8 cellular contexts compared by ENCODE assay signal in the genomic region with DNA sequence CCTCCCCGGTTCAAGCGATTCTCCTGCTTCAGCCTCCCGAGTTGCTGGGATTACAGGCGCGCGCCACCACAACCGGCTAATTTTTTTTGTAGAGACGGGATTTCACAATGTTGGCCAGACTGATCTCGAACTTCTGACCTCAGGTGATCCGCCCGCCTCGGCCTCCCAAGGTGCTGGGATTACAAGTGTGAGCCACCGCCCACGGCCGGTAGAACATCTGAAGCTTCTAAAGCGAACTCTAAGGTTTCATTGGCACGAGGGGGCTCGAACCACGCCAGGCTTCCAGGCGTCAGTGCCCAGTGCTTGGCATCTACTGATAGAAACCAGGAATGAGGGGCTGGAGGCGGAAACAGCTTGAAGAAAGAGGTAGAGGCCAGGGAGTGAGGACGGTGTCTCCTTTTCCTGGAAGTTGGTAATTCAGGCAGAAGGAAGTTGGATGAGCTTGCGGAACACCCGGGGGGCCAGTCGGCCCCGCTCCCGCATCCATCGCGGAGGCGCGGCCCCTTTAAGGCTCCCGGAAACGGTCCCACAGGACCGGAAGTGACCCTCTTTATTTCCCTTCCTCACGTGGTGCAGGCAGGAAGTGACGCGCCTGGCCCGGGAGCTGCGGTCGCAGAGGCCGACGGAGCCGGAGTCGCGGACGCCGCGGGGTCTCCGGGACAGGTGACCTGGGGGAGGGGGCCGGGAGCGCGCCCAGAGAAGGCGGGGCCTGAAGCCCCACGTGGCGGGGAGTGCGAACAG. TPM values are rescaled to one million over a fixed set of nuclear protein-coding genes. Genes with fewer than 3 reads are reported as not detected.
A peak's percentile ranks its signal among the peaks of the same experiment; 100 is the strongest.
DNase-seq lines count a peak whose midpoint lies in the region; ATAC-seq and TF ChIP-seq lines count a peak whose summit lies in the region.

A gene (plus strand): TSS at position 579 of the 741 bp plus-strand sequence. CDS start 1,876 bp downstream, outside the sequence.

- CTCF ChIA-PET in Calu3 (lab: Charles Lee) = interaction anchor here (0.6 to 2.1 kb wide), 13 partner anchors 9 to 281 kb away, joined by 3 to 28 read pairs (median 5); a partner anchor contains a TSS

- TF ChIP-seq POLR2A in erythroblast (IDR thresholded peaks at IDR 0.05; ENCODE audit: low read length) = peak; percentile 91

- intact Hi-C loops in Calu3 (cut with micrococcal nuclease; ENCODE audit: unreplicated experiment) = no loop called here

- H3K27me3 Mint-ChIP-seq in Calu3 (ENCODE audit: unreplicated experiment) = no peaks in the 10 kb centered on the region

- peak within 1 kb of the TSS; percentile 91 for H3K27ac ChIP-seq in muscle layer of colon (ENCODE audit: low read depth, low read length)

- peaks cover 28% of the 10 kb centered on the region for H3K36me3 ChIP-seq in muscle layer of colon (ENCODE audit: insufficient read depth, low read length)

- peaks cover 56% of the 10 kb centered on the region for H3K36me3 Mint-ChIP-seq in Calu3 (ENCODE audit: insufficient read depth, unreplicated experiment)
- peaks cover 53% of the 10 kb centered on the region for H3K36me3 Mint-ChIP-seq in stimulated activated effector memory CD8-positive, alpha-beta T cell treated with anti-CD3 and anti-CD28 coated beads, Interleukin-12 subunit alpha, Interleukin-12 subunit beta, amount 100 ng/mL, for 72 hours

- H3K4me3 ChIP-seq in muscle layer of colon (ENCODE audit: low read depth in 1 of 2, low read length in 2 of 2) = peak within 1 kb of the TSS; percentile 61 to 96

- peak within 1 kb of the TSS; percentile 85 for H3K4me3 Mint-ChIP-seq in Calu3 (ENCODE audit: low read depth, unreplicated experiment)
- H3K4me3 Mint-ChIP-seq in stimulated activated effector memory CD8-positive, alpha-beta T cell treated with anti-CD3 and anti-CD28 coated beads, Interleukin-12 subunit alpha, Interleukin-12 subunit beta, amount 100 ng/mL, for 72 hours = peak within 1 kb of the TSS; percentile 95

- no peaks in the 10 kb centered on the region for H3K9me3 ChIP-seq in muscle layer of colon (ENCODE audit: low read length)

- peaks cover 23% of the 10 kb centered on the region for H3K4me1 ChIP-seq in muscle layer of colon (ENCODE audit: insufficient read depth, low read length)

- ATAC-seq in GM21381 (IDR thresholded peaks at IDR 0.05; ENCODE audit: unreplicated experiment) = peak; percentile 48
- peak; percentile 82 for ATAC-seq in stimulated activated effector memory CD8-positive, alpha-beta T cell treated with anti-CD3 and anti-CD28 coated beads, Interleukin-12 subunit alpha, Interleukin-12 subunit beta, amount 100 ng/mL, for 72 hours

- no peak for TF ChIP-seq CTCF in Calu3 (IDR thresholded peaks at IDR 0.05; ENCODE audit: unreplicated experiment)

- H3K9me3 Mint-ChIP-seq in Calu3 (ENCODE audit: low read depth, unreplicated experiment) = no peaks in the 10 kb centered on the region
- H3K9me3 Mint-ChIP-seq in stimulated activated effector memory CD8-positive, alpha-beta T cell treated with anti-CD3 and anti-CD28 coated beads, Interleukin-12 subunit alpha, Interleukin-12 subunit beta, amount 100 ng/mL, for 72 hours = no peaks in the 10 kb centered on the region

- TSS peak; percentile 97 for BruUV-seq in Calu3 (replicated peaks; lab: Mats Ljungman, UMichigan)

- no peaks in the 10 kb centered on the region for H3K27me3 ChIP-seq in muscle layer of colon (ENCODE audit: control insufficient read depth in 1 of 2, insufficient read depth in 2 of 2, low read length in 2 of 2)

- H3K27ac Mint-ChIP-seq in Calu3 (ENCODE audit: unreplicated experiment) = peak within 1 kb of the TSS; percentile 100
- peak within 1 kb of the TSS; percentile 99 for H3K27ac Mint-ChIP-seq in stimulated activated effector memory CD8-positive, alpha-beta T cell treated with anti-CD3 and anti-CD28 coated beads, Interleukin-12 subunit alpha, Interleukin-12 subunit beta, amount 100 ng/mL, for 72 hours

- peaks cover 40% of the 10 kb centered on the region for H3K4me1 Mint-ChIP-seq in Calu3 (ENCODE audit: low read depth, unreplicated experiment)
- peaks cover 46% of the 10 kb centered on the region for H3K4me1 Mint-ChIP-seq in stimulated activated effector memory CD8-positive, alpha-beta T cell treated with anti-CD3 and anti-CD28 coated beads, Interleukin-12 subunit alpha, Interleukin-12 subunit beta, amount 100 ng/mL, for 72 hours

- DNase-seq in Calu3 = peak; percentile 99
- peak in 75 of 76 experiments; percentile 58 to 100 (median 98) for DNase-seq in HUDEP-2 (lab: John Stamatoyannopoulos, UW; ENCODE audit: unreplicated experiment in 76 of 76)
- peak; percentile 92 for DNase-seq in NOMO-1 treated with dmso at 0.1 percent for 144 hours (lab: John Stamatoyannopoulos, UW; ENCODE audit: unreplicated experiment)
- DNase-seq in activated CD8-positive, alpha-beta memory T cell treated with anti-CD3 and anti-CD28 coated beads, Interleukin-2, amount 50 U/mL, for 4 hours = peak; percentile 90
- DNase-seq in erythroblast (lab: John Stamatoyannopoulos, UW) = peak; percentile 97 to 98
- peak; percentile 87 to 97 for DNase-seq in stimulated activated effector memory CD8-positive, alpha-beta T cell treated with anti-CD3 and anti-CD28 coated beads, Interleukin-12 subunit alpha, Interleukin-12 subunit beta, amount 100 ng/mL, for 72 hours (ENCODE audit: low spot score in 2 of 2)

- peak within 1 kb of the TSS; percentile 80 for H3K9ac ChIP-seq in muscle layer of colon (ENCODE audit: low read length)

RNA-seq across cellular contexts. Expression of the gene that starts here (rescaled TPM):
- total RNA-seq in Calu3 (2022) = 38.2 and 39.1 TPM in 2 replicates

Comparison
In these comparisons a context has a peak if more than half of its experiments do, and no peak if none do; other contexts are left out.
1. Peak in every context shown above with its lines: DNase-seq, ATAC-seq, H3K4me3 ChIP-seq and H3K27ac ChIP-seq.